17 cellular contexts compared by ENCODE assay signal in the genomic region with DNA sequence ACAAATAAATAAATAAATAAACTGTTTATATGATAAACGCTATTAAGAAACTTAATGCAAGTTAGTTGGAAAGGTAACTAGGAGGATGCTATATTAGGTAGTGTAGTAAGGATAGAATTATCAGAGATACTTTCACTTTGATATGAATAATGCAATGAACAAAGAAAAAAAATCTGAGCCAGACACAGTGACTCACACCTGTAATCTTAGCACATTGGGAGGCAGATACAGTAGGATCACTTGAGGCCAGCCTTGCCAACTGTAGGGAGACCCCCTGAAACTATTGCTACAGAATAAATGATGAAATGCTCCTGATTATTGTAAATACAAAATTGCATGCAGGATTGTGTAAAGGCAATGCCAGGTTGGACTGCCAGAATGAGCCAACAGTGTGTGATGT.
"Had no signal": no experiment of that assay in that cellular context is flagged by ENCODE, and none has a peak within 500 bp of the region (broad histone marks: within the 10 kb centered on the region; RNA-seq: fewer than 3 reads in every experiment).

No MANE protein-coding gene starts in this region.

- H3K4me3 Mint-ChIP-seq: activated CD4-positive, alpha-beta T cell treated with anti-CD3 and anti-CD28 coated beads, Interleukin-2, amount 10 ng/mL, durations not matched to agents 7 days and 5 days; activated T-cell treated with anti-CD3 and anti-CD28 coated beads, Interleukin-2, amount 50 U/mL, for 72 hours; naive B cell; neural crest cell; stimulated activated naive B cell treated with anti-CD40 and anti-IgM and Interleukin-4, amounts not matched to agents 10 μg/mL and 1 μg/mL and 100 μg/mL, for 72 hours had no signal

- DNase-seq: activated CD4-positive, alpha-beta T cell treated with anti-CD3 and anti-CD28 coated beads, Interleukin-2, amount 10 ng/mL, durations not matched to agents 7 days and 5 days; activated effector memory CD4-positive, alpha-beta T cell treated with anti-CD3 and anti-CD28 coated beads, Interleukin-2, amount 50 U/mL, for 16 hours; activated T-cell treated with anti-CD3 and anti-CD28 coated beads, Interleukin-2, amount 50 U/mL, for 72 hours; amniotic stem cell; caudate nucleus; dorsolateral prefrontal cortex; heart left ventricle; left lung; naive B cell; retina; stimulated activated naive B cell treated with anti-CD40 and anti-IgM and Interleukin-4, amounts not matched to agents 10 μg/mL and 1 μg/mL and 100 μg/mL, for 72 hours; T1000; thyroid gland had no signal

- H3K27ac Mint-ChIP-seq: activated naive CD4-positive, alpha-beta T cell treated with anti-CD3 and anti-CD28 coated beads, Interleukin-2, amount 50 U/mL, for 72 hours; activated T-cell treated with anti-CD3 and anti-CD28 coated beads, Interleukin-2, amount 50 U/mL, for 72 hours; naive B cell; stimulated activated naive B cell treated with anti-CD40 and anti-IgM and Interleukin-4, amounts not matched to agents 10 μg/mL and 1 μg/mL and 100 μg/mL, for 72 hours had no signal

- H3K4me1 ChIP-seq: gastroesophageal sphincter, heart left ventricle, left lung, thyroid gland had no signal

- H3K9me3 Mint-ChIP-seq: activated T-cell treated with anti-CD3 and anti-CD28 coated beads, Interleukin-2, amount 50 U/mL, for 72 hours had no signal

- H3K9me3 ChIP-seq: thyroid gland had no signal

- ATAC-seq: activated T-cell treated with anti-CD3 and anti-CD28 coated beads, Interleukin-2, amount 50 U/mL, for 72 hours; gastroesophageal sphincter; heart left ventricle; left lung; stimulated activated naive B cell treated with anti-CD40 and anti-IgM and Interleukin-4, amounts not matched to agents 10 μg/mL and 1 μg/mL and 100 μg/mL, for 72 hours had no signal

- H3K27ac ChIP-seq: dorsolateral prefrontal cortex, epithelial cell of prostate, gastroesophageal sphincter, heart left ventricle, left lung, thyroid gland had no signal

- H3K27me3 ChIP-seq: thyroid gland had no signal

- H3K4me3 ChIP-seq: dorsolateral prefrontal cortex, gastroesophageal sphincter, heart left ventricle, left lung, thyroid gland had no signal

- H3K4me1 Mint-ChIP-seq: activated CD4-positive, alpha-beta T cell treated with anti-CD3 and anti-CD28 coated beads, Interleukin-2, amount 10 ng/mL, durations not matched to agents 7 days and 5 days; naive B cell; neural crest cell had no signal

- H3K36me3 ChIP-seq: gastroesophageal sphincter, heart left ventricle, left lung, thyroid gland had no signal
